8 cellular contexts compared by ENCODE assay signal in the genomic region with DNA sequence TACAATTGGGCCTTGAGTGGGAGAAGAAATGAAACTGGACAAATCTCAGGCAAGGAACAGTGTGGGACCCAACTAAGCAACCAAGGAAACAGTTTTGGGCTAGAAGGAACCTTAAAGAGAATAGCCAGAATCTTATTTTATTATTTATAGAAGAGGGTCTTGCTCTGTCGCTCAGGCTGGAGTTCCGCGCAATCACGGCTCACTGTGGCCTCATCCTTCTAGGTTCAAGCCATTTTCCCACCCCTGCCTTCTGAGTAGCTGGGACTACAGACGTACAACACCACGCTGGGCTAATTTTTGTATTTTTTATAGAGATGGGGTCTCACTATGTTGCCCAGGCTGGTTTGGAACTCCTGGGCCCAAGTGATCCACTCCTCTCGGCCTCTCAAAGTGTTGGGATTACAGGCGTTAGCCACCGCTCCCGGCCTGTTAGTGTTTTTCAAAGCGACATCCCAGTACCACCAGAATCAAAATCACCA. TPM values are rescaled to one million over a fixed set of nuclear protein-coding genes. Genes with fewer than 3 reads are reported as not detected.
DNase-seq lines count a peak whose midpoint lies in the region; ATAC-seq and TF ChIP-seq lines count a peak whose summit lies in the region.

No MANE protein-coding gene starts in this region.

- peak overlapping the region; percentile 92 for H3K4me3 Mint-ChIP-seq in Caco-2 (ENCODE audit: unreplicated experiment)

- H3K4me2 ChIP-seq in trophoblast cell (ENCODE audit: low read length) = peak overlapping the region; percentile 74

- intact Hi-C loops in Caco-2 (cut with micrococcal nuclease; ENCODE audit: unreplicated experiment) = no loop called here

- ATAC-seq in HG03135 (IDR thresholded peaks at IDR 0.05; ENCODE audit: unreplicated experiment) (no peak), GM19397 (IDR thresholded peaks at IDR 0.05; ENCODE audit: unreplicated experiment) (no peak)

- no peak overlapping the region for H2BK5ac ChIP-seq in trophoblast cell (ENCODE audit: low read depth, low read length, poor library complexity)

- H4K8ac ChIP-seq in trophoblast cell (ENCODE audit: low read depth, low read length) = peak overlapping the region; percentile 59

- peak overlapping the region; percentile 5 for H4K91ac ChIP-seq in trophoblast cell (ENCODE audit: low read depth, low read length)

- H3K36me3 ChIP-seq in Caco-2 (ENCODE audit: control insufficient read depth, insufficient read depth, low read length) (no peaks in the 10 kb centered on the region), Peyer's patch (no peaks in the 10 kb centered on the region), endocrine pancreas (ENCODE audit: control insufficient read depth, insufficient read depth, low read length) (no peaks in the 10 kb centered on the region), trophoblast cell (ENCODE audit: control insufficient read depth in 1 of 2, insufficient read depth in 2 of 2, low read length in 2 of 2) (peaks cover 3 to 4% of the 10 kb centered on the region in 2 experiments)

- H2BK120ac ChIP-seq in trophoblast cell (ENCODE audit: insufficient read depth, low read length, poor library complexity) = no peak overlapping the region

- H3K27ac ChIP-seq in Peyer's patch (peak overlapping the region; percentile 67 to 77 (median 73)), trophoblast cell (ENCODE audit: low read depth, low read length) (no peak overlapping the region)

- CTCF ChIA-PET in Caco-2 (lab: Charles Lee) = no interaction called here

- H3K9me3 ChIP-seq in Caco-2 (no peaks in the 10 kb centered on the region), Peyer's patch (no peaks in the 10 kb centered on the region), endocrine pancreas (ENCODE audit: control insufficient read depth, low read length) (no peaks in the 10 kb centered on the region), trophoblast cell (ENCODE audit: insufficient read depth, low read depth, low read length) (no peaks in the 10 kb centered on the region)

- H3K23ac ChIP-seq in trophoblast cell (ENCODE audit: low read length) = no peak overlapping the region

- no peak overlapping the region for H2AFZ ChIP-seq in trophoblast cell (ENCODE audit: insufficient read depth, low read length, poor library complexity)

- no peak overlapping the region for H3K4ac ChIP-seq in trophoblast cell (ENCODE audit: low read depth, low read length)

- H3K9ac ChIP-seq in endocrine pancreas (ENCODE audit: control insufficient read depth, insufficient read depth, low read length) (no peak overlapping the region), trophoblast cell (ENCODE audit: low read length) (no peak overlapping the region)

- H4K12ac ChIP-seq in trophoblast cell (ENCODE audit: low read depth, low read length) = peak overlapping the region; percentile 75

- H3K79me2 ChIP-seq in trophoblast cell (ENCODE audit: control insufficient read depth, insufficient read depth, low read length, poor library complexity) = peaks cover 5% of the 10 kb centered on the region

- H3K9me3 Mint-ChIP-seq in Caco-2 (ENCODE audit: unreplicated experiment) = no peaks in the 10 kb centered on the region

- H3K4me3 ChIP-seq in Caco-2 (ENCODE audit: low read depth, low read length) = peak overlapping the region; percentile 59
- H3K4me3 ChIP-seq in Peyer's patch = peak overlapping the region; percentile 47 to 65 (median 54)
- peak overlapping the region; percentile 40 for H3K4me3 ChIP-seq in endocrine pancreas (ENCODE audit: control insufficient read depth, insufficient read depth, low read length)
- no peak overlapping the region for H3K4me3 ChIP-seq in trophoblast cell (ENCODE audit: low read depth, low read length)

- TF ChIP-seq POLR2A in Peyer's patch (IDR thresholded peaks at IDR 0.05) = no peak

- no peak overlapping the region for H3K18ac ChIP-seq in trophoblast cell (ENCODE audit: low read length)

- POLR2A ChIA-PET in Caco-2 (lab: Charles Lee) = no interaction called here

- TF ChIP-seq CTCF in Caco-2 (IDR thresholded peaks at IDR 0.05; ENCODE audit: insufficient read depth in 1 of 2, low read depth in 1 of 2, low read length in 1 of 2, severe bottlenecking in 1 of 2, unreplicated experiment in 1 of 2) (no peak), Peyer's patch (IDR thresholded peaks at IDR 0.05) (no peak)

- BruUV-seq in Caco-2 (replicated peaks; lab: Mats Ljungman, UMichigan) = no TSS peak

- DNase-seq in Caco-2 (no peak), Peyer's patch (no peak), trophoblast cell (no peak), NCI-H2196 treated with DMSO at 0.1 percent for 48 hours (lab: John Stamatoyannopoulos, UW; ENCODE audit: unreplicated experiment) (no peak), HCEC 1CT (no peak)

- WGBS in trophoblast cell (ENCODE audit: extremely low coverage, insufficient coverage, insufficient read length) = no CpG with 5 or more reads among the region's 11 CpGs

- no peak overlapping the region for H2BK12ac ChIP-seq in trophoblast cell (ENCODE audit: low read length)

- peaks cover 30% of the 10 kb centered on the region for H3K36me3 Mint-ChIP-seq in Caco-2 (ENCODE audit: insufficient read depth, unreplicated experiment)

- H3K79me1 ChIP-seq in trophoblast cell (ENCODE audit: low read length) = peaks cover 9% of the 10 kb centered on the region

- no peaks in the 10 kb centered on the region for H3K27me3 Mint-ChIP-seq in Caco-2 (ENCODE audit: insufficient read depth, unreplicated experiment)

- H3K27me3 ChIP-seq in Caco-2 (replicated peaks; ENCODE audit: control insufficient read depth, insufficient read depth, low read length) = no peaks in the 10 kb centered on the region
- no peaks in the 10 kb centered on the region for H3K27me3 ChIP-seq in Peyer's patch
- H3K27me3 ChIP-seq in endocrine pancreas (ENCODE audit: control insufficient read depth, insufficient read depth, low read length) = no peaks in the 10 kb centered on the region
- H3K27me3 ChIP-seq in trophoblast cell (ENCODE audit: insufficient read depth, low read length) = no peaks in the 10 kb centered on the region

- H3K27ac Mint-ChIP-seq in Caco-2 (ENCODE audit: unreplicated experiment) = peak overlapping the region; percentile 87

- H2AK5ac ChIP-seq in trophoblast cell (ENCODE audit: low read length) = no peak overlapping the region

- H3K4me1 ChIP-seq in Caco-2 (0 out of 2 replicates have a peak, but pooled peaks cover 6% of the 10 kb centered on the region), Peyer's patch (peaks cover 0 to 61% (median 14%) of the 10 kb centered on the region in 4 donors), endocrine pancreas (ENCODE audit: control insufficient read depth, insufficient read depth, low read length) (peaks cover 6% of the 10 kb centered on the region), trophoblast cell (ENCODE audit: control insufficient read depth in 1 of 2, insufficient read depth in 2 of 2, low read length in 2 of 2) (peaks cover 5 to 9% of the 10 kb centered on the region in 2 experiments)

- no peak overlapping the region for H3K14ac ChIP-seq in trophoblast cell (ENCODE audit: low read length)

- H3K4me1 Mint-ChIP-seq in Caco-2 (ENCODE audit: low read depth, unreplicated experiment) = peaks cover 20% of the 10 kb centered on the region

RNA-seq across cellular contexts. Expression of a gene that starts 0.7 kb away (rescaled TPM):
- total RNA-seq in Caco-2 (2022) (25.3 and 26.9 TPM in 2 replicates), Peyer's patch (10 to 100 TPM in 1 of 4 donors, 1 to 10 TPM in 3; 2.7 to 21.5 (median 4.1) TPM)
- 13.7 and 16.7 TPM in 2 replicates for polyA plus RNA-seq in trophoblast cell (2013)

RNA-seq across cellular contexts. Expression of a gene that starts 1.6 kb away (rescaled TPM):
- total RNA-seq in Caco-2 (2022) = 37.1 and 37.4 TPM in 2 replicates
- total RNA-seq in Peyer's patch = 10 to 100 TPM in 2 of 4 donors, 1 to 10 TPM in 2; 6.1 to 21.7 (median 10.4) TPM
- polyA plus RNA-seq in trophoblast cell (2013) = 37.8 and 39.4 TPM in 2 replicates

RNA-seq across cellular contexts. Expression of a gene that starts 25.7 kb away (rescaled TPM):
- total RNA-seq in Caco-2 (2022) = 17.9 and 20.4 TPM in 2 replicates
- 10 to 100 TPM; 13.0 to 38.0 (median 21.5) TPM for total RNA-seq in Peyer's patch
- polyA plus RNA-seq in trophoblast cell (2013) = 134 TPM in 2 replicates

RNA-seq across cellular contexts. Expression of a gene that starts 26.0 kb away (rescaled TPM):
- total RNA-seq in Caco-2 (2022) (0.21 and 0.23 TPM in 2 replicates), Peyer's patch (not detected)
- 0.05 and 0.06 TPM in 2 replicates for polyA plus RNA-seq in trophoblast cell (2013)

RNA-seq across cellular contexts. Expression of a gene that starts 33.9 kb away (rescaled TPM):
- 816 and 823 TPM in 2 replicates for total RNA-seq in Caco-2 (2022)
- 100 to 1,000 TPM; 647 to 897 (median 711) TPM for total RNA-seq in Peyer's patch
- 1,802 and 1,827 TPM in 2 replicates for polyA plus RNA-seq in trophoblast cell (2013)
